1 cellular context compared by ENCODE assay signal in genomic region chr1:57072775-57073174, GRCh38.
TF ChIP-seq lines count a peak whose summit lies in the region.

No MANE protein-coding gene starts in this region.

TF ChIP-seq in HCT116, 20 proteins besides CTCF, POLR2A, EP300 and RAD21 (continued from another document):
- TF ChIP-seq, protein P1, sequence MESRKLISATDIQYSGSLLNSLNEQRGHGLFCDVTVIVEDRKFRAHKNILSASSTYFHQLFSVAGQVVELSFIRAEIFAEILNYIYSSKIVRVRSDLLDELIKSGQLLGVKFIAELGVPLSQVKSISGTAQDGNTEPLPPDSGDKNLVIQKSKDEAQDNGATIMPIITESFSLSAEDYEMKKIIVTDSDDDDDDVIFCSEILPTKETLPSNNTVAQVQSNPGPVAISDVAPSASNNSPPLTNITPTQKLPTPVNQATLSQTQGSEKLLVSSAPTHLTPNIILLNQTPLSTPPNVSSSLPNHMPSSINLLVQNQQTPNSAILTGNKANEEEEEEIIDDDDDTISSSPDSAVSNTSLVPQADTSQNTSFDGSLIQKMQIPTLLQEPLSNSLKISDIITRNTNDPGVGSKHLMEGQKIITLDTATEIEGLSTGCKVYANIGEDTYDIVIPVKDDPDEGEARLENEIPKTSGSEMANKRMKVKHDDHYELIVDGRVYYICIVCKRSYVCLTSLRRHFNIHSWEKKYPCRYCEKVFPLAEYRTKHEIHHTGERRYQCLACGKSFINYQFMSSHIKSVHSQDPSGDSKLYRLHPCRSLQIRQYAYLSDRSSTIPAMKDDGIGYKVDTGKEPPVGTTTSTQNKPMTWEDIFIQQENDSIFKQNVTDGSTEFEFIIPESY (IDR thresholded peaks at IDR 0.05; ENCODE audit: extremely low read depth, insufficient replicate concordance, low read length) = no peak
- no peak for TF ChIP-seq EZH2phosphoT487 (IDR thresholded peaks at IDR 0.05; ENCODE audit: borderline replicate concordance)
- TF ChIP-seq YY1 (IDR thresholded peaks at IDR 0.05; ENCODE audit: extremely low read depth, insufficient replicate concordance, low read depth, low read length) = no peak
- TF ChIP-seq, protein P2, sequence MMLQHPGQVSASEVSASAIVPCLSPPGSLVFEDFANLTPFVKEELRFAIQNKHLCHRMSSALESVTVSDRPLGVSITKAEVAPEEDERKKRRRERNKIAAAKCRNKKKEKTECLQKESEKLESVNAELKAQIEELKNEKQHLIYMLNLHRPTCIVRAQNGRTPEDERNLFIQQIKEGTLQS (IDR thresholded peaks at IDR 0.05) = no peak
- no peak for TF ChIP-seq EGR1 (IDR thresholded peaks at IDR 0.05; ENCODE audit: low read depth)
- TF ChIP-seq CBX3 (IDR thresholded peaks at IDR 0.05; ENCODE audit: low read depth) = no peak
- no peak for TF ChIP-seq POLR2AphosphoS5 (IDR thresholded peaks at IDR 0.05; ENCODE audit: low read depth, low read length)
